In genomic region chr6:108766419-108766818, GRCh38 we compare ENCODE assay signal across 34 cellular contexts.
"Had no signal": no experiment of that assay in that cellular context is flagged by ENCODE, and none has a peak within 500 bp of the region (broad histone marks: within the 10 kb centered on the region; RNA-seq: fewer than 3 reads in every experiment).

No MANE protein-coding gene starts in this region.

- H3K27ac ChIP-seq: ascending aorta, breast epithelium, SJSA1 had no signal

- H3K4me2 ChIP-seq: SK-N-SH had no signal

- H3K9me2 ChIP-seq: SK-N-SH had no signal

- H3K4me1 Mint-ChIP-seq: activated naive CD4-positive, alpha-beta T cell treated with anti-CD3 and anti-CD28 coated beads, Interleukin-2, amount 50 U/mL, for 24 hours had no signal

- H3K27me3 Mint-ChIP-seq: activated naive CD4-positive, alpha-beta T cell treated with anti-CD3 and anti-CD28 coated beads, Interleukin-2, amount 50 U/mL, for 24 hours had no signal

- H3K36me3 Mint-ChIP-seq: activated CD4-positive, alpha-beta memory T cell treated with anti-CD3 and anti-CD28 coated beads for 36 hours; WTC11 had no signal

- H3K9me3 Mint-ChIP-seq: activated CD4-positive, alpha-beta memory T cell treated with anti-CD3 and anti-CD28 coated beads for 36 hours; activated naive CD4-positive, alpha-beta T cell treated with anti-CD3 and anti-CD28 coated beads, Interleukin-2, amount 50 U/mL, for 24 hours; activated T-helper 2 cell treated with anti-CD3 and anti-CD28 coated beads, Interferon-gamma antibody, Interleukin-2, Interleukin-4, amounts not matched to agents 10 μg/mL and 5 μg/mL and 100 μg/mL, durations not matched to agents 14 hours and 24 hours and 36 hours; T-helper 1 cell treated with Interleukin-12 subunit alpha and Interleukin-12 subunit beta and Interleukin-4 antibody, amounts not matched to agents 30 μg/mL and 1 μg/mL, for 36 hours; T-helper 2 cell treated with Interferon-gamma antibody and Interleukin-4, amounts not matched to agents 5 μg/mL and 100 μg/mL, for 36 hours had no signal

- H3K4me3 ChIP-seq: ascending aorta, breast epithelium, SJSA1 had no signal

- H3K36me3 ChIP-seq: ascending aorta, breast epithelium, SJSA1 had no signal

- DNase-seq: activated CD4-positive, alpha-beta memory T cell treated with anti-CD3 and anti-CD28 coated beads for 36 hours; activated CD4-positive, alpha-beta T cell treated with anti-CD3 and anti-CD28 coated beads for 36 hours; activated CD4-positive, alpha-beta T cell treated with anti-CD3 and anti-CD28 coated beads, Interleukin-2, amount 10 ng/mL, durations not matched to agents 7 days and 5 days; activated CD8-positive, alpha-beta memory T cell treated with anti-CD3 and anti-CD28 coated beads, Interleukin-2, amount 10 ng/mL, durations not matched to agents 7 days and 5 days; activated gamma-delta T cell; activated naive CD4-positive, alpha-beta T cell treated with Interleukin-2 at 50 U/mL for 16 hours; activated naive CD8-positive, alpha-beta T cell treated with anti-CD3 and anti-CD28 coated beads, Interleukin-2, amount 10 ng/mL, durations not matched to agents 7 days and 5 days; activated T-cell treated with anti-CD3 and anti-CD28 coated beads, Interleukin-2, amount 50 U/mL, for 1 hour; amygdala; KG1; NCI-H1105; NCI-H1417 treated with DMSO at 0.1 percent for 48 hours; NCI-H187 treated with DMSO at 0.1 percent for 48 hours; NCI-H2081; NCI-H2171 treated with DMSO at 0.1 percent for 48 hours; NCI-H2227 treated with DMSO at 0.1 percent for 48 hours; NCI-H446; NCI-H510A treated with DMSO at 0.1 percent for 48 hours; NCI-H526 treated with DMSO at 0.1 percent for 48 hours; NCI-H82; RPMI8226; SHP77 treated with DMSO at 0.1 percent for 48 hours; SK-N-SH had no signal

- H3K27me3 ChIP-seq: ascending aorta, breast epithelium, SJSA1 had no signal

- H3K9ac ChIP-seq: SK-N-SH had no signal

- H3K9me3 ChIP-seq: ascending aorta, breast epithelium, SJSA1, SK-N-SH had no signal

- H3K4me3 Mint-ChIP-seq: activated CD4-positive, alpha-beta memory T cell treated with anti-CD3 and anti-CD28 coated beads for 36 hours; activated CD4-positive, alpha-beta T cell treated with anti-CD3 and anti-CD28 coated beads for 36 hours; activated CD4-positive, alpha-beta T cell treated with anti-CD3 and anti-CD28 coated beads, Interleukin-2, amount 10 ng/mL, durations not matched to agents 7 days and 5 days; activated CD8-positive, alpha-beta memory T cell treated with anti-CD3 and anti-CD28 coated beads, Interleukin-2, amount 10 ng/mL, durations not matched to agents 7 days and 5 days; activated naive CD4-positive, alpha-beta T cell treated with anti-CD3 and anti-CD28 coated beads, Interleukin-2, amount 50 U/mL, for 24 hours; activated naive CD8-positive, alpha-beta T cell treated with anti-CD3 and anti-CD28 coated beads, Interleukin-2, amount 10 ng/mL, durations not matched to agents 7 days and 5 days; T-helper 1 cell treated with Interleukin-12 subunit alpha and Interleukin-12 subunit beta and Interleukin-4 antibody, amounts not matched to agents 30 μg/mL and 1 μg/mL, for 36 hours; T-helper 2 cell treated with Interferon-gamma antibody and Interleukin-4, amounts not matched to agents 5 μg/mL and 100 μg/mL, for 36 hours; WTC11 had no signal

- H3K4me1 ChIP-seq: breast epithelium, SJSA1 had no signal

- ATAC-seq: activated CD4-positive, alpha-beta T cell treated with anti-CD3 and anti-CD28 coated beads for 36 hours; activated CD4-positive, CD25-positive, alpha-beta regulatory T cell treated with anti-CD3 and anti-CD28 coated beads, Interleukin-2, amount 50 U/mL, for 24 hours; activated CD8-positive, alpha-beta memory T cell treated with anti-CD3 and anti-CD28 coated beads, Interleukin-2, amount 10 ng/mL, durations not matched to agents 7 days and 5 days; Panc1; WTC11 had no signal

- FAIRE-seq: TTC549 had no signal
